ENCODE assay signal across 15 cellular contexts in genomic region chr17:46730679-46731078, GRCh38.
A peak's percentile ranks its signal among the peaks of the same experiment; 100 is the strongest.
DNase-seq lines count a peak whose midpoint lies in the region; ATAC-seq and TF ChIP-seq lines count a peak whose summit lies in the region.
"Had no signal": no experiment of that assay in that cellular context is flagged by ENCODE, and none has a peak within 500 bp of the region (broad histone marks: within the 10 kb centered on the region; RNA-seq: fewer than 3 reads in every experiment).

No MANE protein-coding gene starts in this region.

- no peaks in the 10 kb centered on the region for H3K9me3 ChIP-seq in mesenchymal stem cell (ENCODE audit: control insufficient read depth, low read length)
- no peaks in the 10 kb centered on the region for H3K9me3 ChIP-seq in WERI-Rb-1 (ENCODE audit: severe bottlenecking)
- H3K9me3 ChIP-seq: BE2C had no signal

- H3K27me3 ChIP-seq in mesenchymal stem cell (ENCODE audit: control insufficient read depth in 1 of 2, insufficient read depth in 1 of 2, low read length in 2 of 2) (no peaks in the 10 kb centered on the region), WERI-Rb-1 (ENCODE audit: insufficient read depth, low read depth, severe bottlenecking) (no peaks in the 10 kb centered on the region)
- H3K27me3 ChIP-seq: BE2C had no signal

- H3K36me3 ChIP-seq in mesenchymal stem cell (ENCODE audit: control insufficient read depth in 1 of 2, insufficient read depth in 2 of 2, low read depth in 1 of 2, low read length in 2 of 2), result peaks cover 0 to 61% of the 10 kb centered on the region in 2 experiments
- peaks cover 19% of the 10 kb centered on the region for H3K36me3 ChIP-seq in WERI-Rb-1
- H3K36me3 ChIP-seq: BE2C had no signal

- ATAC-seq in esophagus mucosa (peak; percentile 46), HG03432 (IDR thresholded peaks at IDR 0.05; ENCODE audit: unreplicated experiment) (no peak)
- ATAC-seq: GM23338 had no signal

- no peak for TF ChIP-seq CTCF in RWPE1 (conservative IDR thresholded peaks at IDR 0.05; ENCODE audit: low read depth)
- no peak for TF ChIP-seq CTCF in WERI-Rb-1 (IDR thresholded peaks at IDR 0.05; ENCODE audit: low read depth, low read length)

- H3K4me1 ChIP-seq in mesenchymal stem cell (ENCODE audit: control insufficient read depth, insufficient read depth, low read depth, low read length), result peaks cover 8% of the 10 kb centered on the region

- CTCF ChIA-PET in RWPE1 (lab: Yijun Ruan, JAX), result no interaction called here

- no peak overlapping the region for H3K4ac ChIP-seq in mesenchymal stem cell (ENCODE audit: low read depth in 1 of 2, low read length in 2 of 2)

- H3K23ac ChIP-seq in mesenchymal stem cell (ENCODE audit: low read length in 2 of 2), result no peak overlapping the region

- DNase-seq in DMS53 treated with DMSO at 0.1 percent for 48 hours (lab: John Stamatoyannopoulos, UW; ENCODE audit: unreplicated experiment), result peak; percentile 4
- peak; percentile 17 for DNase-seq in RWPE1 (ENCODE audit: low spot score)
- no peak for DNase-seq in mesenchymal stem cell
- no peak for DNase-seq in activated T-cell treated with anti-CD3 and anti-CD28 coated beads, Interleukin-2, amount 50 U/mL, for 48 hours
- DNase-seq in WERI-Rb-1, result no peak
- no peak for DNase-seq in T-helper 1 cell
- DNase-seq: BE2C; CD4-positive, alpha-beta memory T cell; DND-41; GDM1; H9 had no signal

- H2BK15ac ChIP-seq in mesenchymal stem cell (ENCODE audit: low read depth, poor library complexity, severe bottlenecking), result no peak overlapping the region

- H2AFZ ChIP-seq in mesenchymal stem cell (ENCODE audit: low read depth, low read length), result no peak overlapping the region
- H2AFZ ChIP-seq: GM23338 had no signal

- H4K91ac ChIP-seq in mesenchymal stem cell (ENCODE audit: low read length), result no peak overlapping the region

- no peak overlapping the region for H3K9ac ChIP-seq in mesenchymal stem cell (ENCODE audit: low read length)

- WGBS in mesenchymal stem cell, result 100% methylated on average over 1 of the region's 1 CpG

- no peak overlapping the region for H3K18ac ChIP-seq in mesenchymal stem cell (ENCODE audit: low read depth in 1 of 2, low read length in 2 of 2)

- no peak overlapping the region for H3K14ac ChIP-seq in mesenchymal stem cell (ENCODE audit: low read length in 2 of 2)

- H3K79me1 ChIP-seq in mesenchymal stem cell (replicated peaks; ENCODE audit: low read length, poor library complexity, severe bottlenecking), result no peaks in the 10 kb centered on the region

- H2AK5ac ChIP-seq in mesenchymal stem cell (ENCODE audit: low read length, severe bottlenecking), result peak overlapping the region; percentile 80

- H3K27ac ChIP-seq in RWPE1 (no peak overlapping the region), mesenchymal stem cell (ENCODE audit: low read length, poor library complexity, severe bottlenecking) (no peak overlapping the region), WERI-Rb-1 (no peak overlapping the region)
- H3K27ac ChIP-seq: C4-2B had no signal

- no peak overlapping the region for H3K4me3 ChIP-seq in mesenchymal stem cell (ENCODE audit: insufficient read depth in 1 of 2, low read depth in 1 of 2, low read length in 2 of 2)
- H3K4me3 ChIP-seq in WERI-Rb-1 (ENCODE audit: low read depth, low read length), result no peak overlapping the region
- H3K4me3 ChIP-seq: GM23338 had no signal

- H2BK120ac ChIP-seq in mesenchymal stem cell (ENCODE audit: low read depth, low read length), result no peak overlapping the region

- POLR2A ChIA-PET in RWPE1 (lab: Yijun Ruan, JAX; ENCODE audit: low non-redundant PET), result no interaction called here

- no peak overlapping the region for H4K8ac ChIP-seq in mesenchymal stem cell (ENCODE audit: low read length)

- no peak overlapping the region for H3K4me2 ChIP-seq in mesenchymal stem cell (ENCODE audit: low read length, poor library complexity, severe bottlenecking)
- H3K4me2 ChIP-seq: GM23338 had no signal

- H2BK5ac ChIP-seq in mesenchymal stem cell (ENCODE audit: low read depth, low read length, poor library complexity, severe bottlenecking), result no peak overlapping the region

- no peak overlapping the region for H2BK12ac ChIP-seq in mesenchymal stem cell (ENCODE audit: low read length in 2 of 2)

Comparison
In these comparisons a context has a peak if more than half of its experiments do, and no peak if none do; other contexts are left out.
1. DNase-seq: peak in DMS53 treated with DMSO at 0.1 percent for 48 hours (single experiment) and RWPE1 (single experiment); none in mesenchymal stem cell (single experiment), activated T-cell treated with anti-CD3 and anti-CD28 coated beads, Interleukin-2, amount 50 U/mL, for 48 hours (0 of 2), WERI-Rb-1 (single experiment) and T-helper 1 cell (0 of 5).